In genomic region chr9:78292716-78293497, GRCh38 we compare ENCODE assay signal across 14 cellular contexts. TPM values are rescaled to one million over a fixed set of nuclear protein-coding genes. Genes with fewer than 3 reads are reported as not detected.
A peak's percentile ranks its signal among the peaks of the same experiment; 100 is the strongest.
DNase-seq lines count a peak whose midpoint lies in the region; ATAC-seq lines count a peak whose summit lies in the region.
"Had no signal": no experiment of that assay in that cellular context is flagged by ENCODE, and none has a peak within 500 bp of the region (broad histone marks: within the 10 kb centered on the region; RNA-seq: fewer than 3 reads in every experiment).

No MANE protein-coding gene starts in this region.

- H3K27me3 Mint-ChIP-seq in activated naive CD8-positive, alpha-beta T cell treated with anti-CD3 and anti-CD28 coated beads, Interleukin-2, amount 10 ng/mL, durations not matched to agents 7 days and 5 days: no peaks in the 10 kb centered on the region

- POLR2A ChIA-PET in activated naive CD8-positive, alpha-beta T cell treated with anti-CD3 and anti-CD28 coated beads, Interleukin-2, amount 10 ng/mL, durations not matched to agents 7 days and 5 days (lab: Charles Lee): interaction anchor here (0.6 kb wide), 1 partner anchor 136 kb away, joined by 3 read pairs; no protein-coding TSS in a partner anchor

- ATAC-seq in activated naive CD8-positive, alpha-beta T cell treated with anti-CD3 and anti-CD28 coated beads, Interleukin-2, amount 10 ng/mL, durations not matched to agents 7 days and 5 days (ENCODE audit: low read depth): no peak
- ATAC-seq: K562 had no signal

- H3K4me1 Mint-ChIP-seq in activated naive CD8-positive, alpha-beta T cell treated with anti-CD3 and anti-CD28 coated beads, Interleukin-2, amount 10 ng/mL, durations not matched to agents 7 days and 5 days: peaks cover 28% of the 10 kb centered on the region

- peak overlapping the region; percentile 91 for H3K27ac Mint-ChIP-seq in activated naive CD8-positive, alpha-beta T cell treated with anti-CD3 and anti-CD28 coated beads, Interleukin-2, amount 10 ng/mL, durations not matched to agents 7 days and 5 days
- H3K27ac Mint-ChIP-seq: immature natural killer cell, nephron progenitor cell had no signal

- H3K4me3 Mint-ChIP-seq in activated naive CD8-positive, alpha-beta T cell treated with anti-CD3 and anti-CD28 coated beads, Interleukin-2, amount 10 ng/mL, durations not matched to agents 7 days and 5 days: peak overlapping the region; percentile 86
- H3K4me3 Mint-ChIP-seq: nephron progenitor cell had no signal

- H3K9me3 Mint-ChIP-seq in activated naive CD8-positive, alpha-beta T cell treated with anti-CD3 and anti-CD28 coated beads, Interleukin-2, amount 10 ng/mL, durations not matched to agents 7 days and 5 days: no peaks in the 10 kb centered on the region
- H3K9me3 Mint-ChIP-seq: immature natural killer cell, nephron progenitor cell had no signal

- H3K36me3 Mint-ChIP-seq in activated naive CD8-positive, alpha-beta T cell treated with anti-CD3 and anti-CD28 coated beads, Interleukin-2, amount 10 ng/mL, durations not matched to agents 7 days and 5 days: peaks cover 4% of the 10 kb centered on the region
- H3K36me3 Mint-ChIP-seq: immature natural killer cell had no signal

- DNase-seq in stimulated activated CD4-positive, alpha-beta T cell treated with anti-CD3 and anti-CD28 coated beads, Interleukin-1b, Interleukin-23, amount 100 ng/mL, for 48 hours: peak; percentile 44
- DNase-seq in stimulated activated CD4-positive, alpha-beta T cell treated with anti-CD3 and anti-CD28 coated beads, Interleukin-2, amount 100 ng/mL, for 48 hours: no peak
- DNase-seq in SW480 (ENCODE audit: low spot score) (peak; percentile 55), LoVo (ENCODE audit: low spot score) (no peak), A172 (ENCODE audit: low spot score) (no peak), NAMALWA (ENCODE audit: low spot score) (no peak)
- peak; percentile 44 for DNase-seq in activated naive CD8-positive, alpha-beta T cell treated with anti-CD3 and anti-CD28 coated beads, Interleukin-2, amount 10 ng/mL, durations not matched to agents 7 days and 5 days
- DNase-seq: C1 segment of cervical spinal cord, erythroblast, immature natural killer cell, NCI-H146, NCI-H226, nephron progenitor cell had no signal

RNA-seq across cellular contexts. Expression of gene PSAT1, which starts 4.0 kb away (rescaled TPM):
- total RNA-seq in activated naive CD8-positive, alpha-beta T cell treated with anti-CD3 and anti-CD28 coated beads, Interleukin-2, amount 10 ng/mL, durations not matched to agents 7 days and 5 days: 10 to 100 TPM; 71.9 to 78.9 TPM
- 147 and 182 TPM in 2 replicates for total RNA-seq in A172 (2014; rRNA removed; shearing (Covaris generic))

RNA-seq across cellular contexts. Expression of gene CEP78, which starts 57.0 kb away (rescaled TPM):
- 10 to 100 TPM; 48.9 to 54.8 TPM for total RNA-seq in activated naive CD8-positive, alpha-beta T cell treated with anti-CD3 and anti-CD28 coated beads, Interleukin-2, amount 10 ng/mL, durations not matched to agents 7 days and 5 days
- total RNA-seq in A172 (2014; rRNA removed; shearing (Covaris generic)): 57.7 and 63.7 TPM in 2 replicates

Comparison
In these comparisons a context has a peak if more than half of its experiments do, and no peak if none do; other contexts are left out.
1. DNase-seq: peak in stimulated activated CD4-positive, alpha-beta T cell treated with anti-CD3 and anti-CD28 coated beads, Interleukin-1b, Interleukin-23, amount 100 ng/mL, for 48 hours (single experiment), SW480 (single experiment) and activated naive CD8-positive, alpha-beta T cell treated with anti-CD3 and anti-CD28 coated beads, Interleukin-2, amount 10 ng/mL, durations not matched to agents 7 days and 5 days (single experiment); none in stimulated activated CD4-positive, alpha-beta T cell treated with anti-CD3 and anti-CD28 coated beads, Interleukin-2, amount 100 ng/mL, for 48 hours (0 of 2), LoVo (single experiment), A172 (single experiment) and NAMALWA (single experiment).